Comparison of ENCODE assay signal across 13 cellular contexts in genomic region chr1:35876988-35877387, GRCh38. TPM values are rescaled to one million over a fixed set of nuclear protein-coding genes. Genes with fewer than 3 reads are reported as not detected.
A peak's percentile ranks its signal among the peaks of the same experiment; 100 is the strongest.
DNase-seq lines count a peak whose midpoint lies in the region; TF ChIP-seq lines count a peak whose summit lies in the region.
"Had no signal": no experiment of that assay in that cellular context is flagged by ENCODE, and none has a peak within 500 bp of the region (broad histone marks: within the 10 kb centered on the region; RNA-seq: fewer than 3 reads in every experiment).

No MANE protein-coding gene starts in this region.

- POLR2A ChIA-PET in OCI-LY7 (lab: Charles Lee), result no interaction called here
- POLR2A ChIA-PET in CD4-positive, alpha-beta memory T cell (lab: Charles Lee; ENCODE audit: partially characterized antibody), result no interaction called here

- no peaks in the 10 kb centered on the region for H3K36me3 Mint-ChIP-seq in CD4-positive, alpha-beta memory T cell
- H3K36me3 Mint-ChIP-seq: activated naive CD8-positive, alpha-beta T cell treated with anti-CD3 and anti-CD28 coated beads, Interleukin-2, amount 10 ng/mL, durations not matched to agents 7 days and 5 days had no signal

- no peaks in the 10 kb centered on the region for H3K9me2 ChIP-seq in OCI-LY7 (ENCODE audit: insufficient read depth, low read length)

- H4K8ac ChIP-seq in mesendoderm (ENCODE audit: low read depth, low read length), result no peak overlapping the region

- H3K56ac ChIP-seq in mesendoderm (ENCODE audit: low read length), result no peak overlapping the region

- H4K20me1 ChIP-seq in OCI-LY7 (ENCODE audit: insufficient read depth, low read length), result no peaks in the 10 kb centered on the region

- no peak overlapping the region for H3K4me3 Mint-ChIP-seq in CD4-positive, alpha-beta memory T cell
- H3K4me3 Mint-ChIP-seq: activated naive CD8-positive, alpha-beta T cell treated with anti-CD3 and anti-CD28 coated beads, Interleukin-2, amount 10 ng/mL, durations not matched to agents 7 days and 5 days; CD4-positive, alpha-beta T cell; dendritic cell treated with granulocyte-macrophage colony-stimulating factor and Interleukin-4, amounts not matched to agents 40 ng/mL and 50 ng/mL, for 4 days had no signal

- no peaks in the 10 kb centered on the region for H3K79me1 ChIP-seq in mesendoderm (ENCODE audit: low read length)

- CTCF ChIA-PET in OCI-LY7 (lab: Charles Lee; ENCODE audit: unreplicated experiment), result no interaction called here
- CTCF ChIA-PET in CD4-positive, alpha-beta memory T cell (lab: Charles Lee; ENCODE audit: partially characterized antibody), result no interaction called here

- H3K4me1 Mint-ChIP-seq in CD4-positive, alpha-beta memory T cell, result peaks cover 2 to 4% (median 4%) of the 10 kb centered on the region in 4 donors

- H3K79me2 ChIP-seq in OCI-LY7 (ENCODE audit: insufficient read depth, low read depth, low read length) (no peaks in the 10 kb centered on the region), mesendoderm (ENCODE audit: control insufficient read depth, insufficient read depth, low read length) (no peaks in the 10 kb centered on the region)

- H2BK120ac ChIP-seq in mesendoderm (ENCODE audit: low read depth, low read length), result no peak overlapping the region

- H3K9me3 ChIP-seq in OCI-LY7 (ENCODE audit: low read length), result no peaks in the 10 kb centered on the region
- no peaks in the 10 kb centered on the region for H3K9me3 ChIP-seq in Peyer's patch
- H3K9me3 ChIP-seq in CD4-positive, alpha-beta memory T cell (ENCODE audit: control insufficient read depth in 1 of 2, low read length in 2 of 2), result no peaks in the 10 kb centered on the region
- H3K9me3 ChIP-seq: neutrophil had no signal

- no peak overlapping the region for H2AFZ ChIP-seq in OCI-LY7 (ENCODE audit: low read length)
- H2AFZ ChIP-seq: PC-9 had no signal

- no peaks in the 10 kb centered on the region for H3K9me3 Mint-ChIP-seq in CD4-positive, alpha-beta memory T cell
- H3K9me3 Mint-ChIP-seq: activated naive CD8-positive, alpha-beta T cell treated with anti-CD3 and anti-CD28 coated beads, Interleukin-2, amount 10 ng/mL, durations not matched to agents 7 days and 5 days; CD4-positive, alpha-beta T cell; dendritic cell treated with granulocyte-macrophage colony-stimulating factor and Interleukin-4, amounts not matched to agents 40 ng/mL and 50 ng/mL, for 4 days had no signal

- H3K9ac ChIP-seq in mesendoderm (ENCODE audit: low read length), result no peak overlapping the region

- no peak overlapping the region for H3K18ac ChIP-seq in mesendoderm (ENCODE audit: low read length)

- H3K27me3 Mint-ChIP-seq in CD4-positive, alpha-beta memory T cell, result peaks cover under 1 to 3% of the 10 kb centered on the region in 2 donors
- H3K27me3 Mint-ChIP-seq: CD4-positive, alpha-beta T cell; dendritic cell treated with granulocyte-macrophage colony-stimulating factor and Interleukin-4, amounts not matched to agents 40 ng/mL and 50 ng/mL, for 4 days had no signal

- intact Hi-C loops in OCI-LY7 (cut with micrococcal nuclease; ENCODE audit: unreplicated experiment), result no loop called here
- intact Hi-C loops in CD4-positive, alpha-beta memory T cell (cut with micrococcal nuclease), result no loop called here

- no peak overlapping the region for H4K5ac ChIP-seq in mesendoderm (ENCODE audit: low read length)

- no CpG with 5 or more reads among the region's 5 CpGs for WGBS in mesendoderm (ENCODE audit: extremely low coverage, insufficient coverage, low lambda C conversion rate)

- H3K23ac ChIP-seq in mesendoderm (ENCODE audit: low read length), result no peak overlapping the region

- H2AK5ac ChIP-seq in mesendoderm (ENCODE audit: low read length), result no peak overlapping the region

- no peak overlapping the region for H3K4me2 ChIP-seq in OCI-LY7 (ENCODE audit: low read length)
- H3K4me2 ChIP-seq in mesendoderm (ENCODE audit: low read length), result no peak overlapping the region
- H3K4me2 ChIP-seq: PC-9 had no signal

- H3K4me1 ChIP-seq in OCI-LY7 (ENCODE audit: insufficient read depth, low read length, poor library complexity, severe bottlenecking) (no peaks in the 10 kb centered on the region), mesendoderm (ENCODE audit: control insufficient read depth, low read depth, low read length) (no peaks in the 10 kb centered on the region), Peyer's patch (peaks cover 0 to 6% (median 0%) of the 10 kb centered on the region in 4 donors)
- H3K4me1 ChIP-seq in CD4-positive, alpha-beta memory T cell (ENCODE audit: insufficient read depth, low read length), result no peaks in the 10 kb centered on the region

- H3K4me3 ChIP-seq in OCI-LY7 (ENCODE audit: low read depth, low read length, poor library complexity, severe bottlenecking), result no peak overlapping the region
- no peak overlapping the region for H3K4me3 ChIP-seq in mesendoderm (ENCODE audit: low read length)
- H3K4me3 ChIP-seq in Peyer's patch, result no peak overlapping the region
- no peak overlapping the region for H3K4me3 ChIP-seq in CD4-positive, alpha-beta memory T cell (ENCODE audit: low read length in 2 of 2)
- H3K4me3 ChIP-seq: PC-9 had no signal

- H2BK15ac ChIP-seq in mesendoderm (replicated peaks; ENCODE audit: low read depth), result no peak overlapping the region

- H2BK5ac ChIP-seq in mesendoderm (ENCODE audit: low read length), result no peak overlapping the region

- no peak overlapping the region for H3K27ac Mint-ChIP-seq in CD4-positive, alpha-beta memory T cell
- H3K27ac Mint-ChIP-seq: activated naive CD8-positive, alpha-beta T cell treated with anti-CD3 and anti-CD28 coated beads, Interleukin-2, amount 10 ng/mL, durations not matched to agents 7 days and 5 days; CD4-positive, alpha-beta T cell; dendritic cell treated with granulocyte-macrophage colony-stimulating factor and Interleukin-4, amounts not matched to agents 40 ng/mL and 50 ng/mL, for 4 days had no signal

- H3K27me3 ChIP-seq in mesendoderm (ENCODE audit: insufficient read depth, low read length, poor library complexity), result no peaks in the 10 kb centered on the region
- H3K27me3 ChIP-seq in Peyer's patch, result no peaks in the 10 kb centered on the region
- H3K27me3 ChIP-seq in CD4-positive, alpha-beta memory T cell (ENCODE audit: insufficient read depth, low read length), result no peaks in the 10 kb centered on the region
- H3K27me3 ChIP-seq: neutrophil had no signal

- TF ChIP-seq CTCF in GM20000 (IDR thresholded peaks at IDR 0.05; ENCODE audit: extremely low read depth, missing control alignments) (no peak), OCI-LY7 (conservative IDR thresholded peaks at IDR 0.05; ENCODE audit: low read length) (no peak), Peyer's patch (IDR thresholded peaks at IDR 0.05) (no peak)

- no peak overlapping the region for H3K4ac ChIP-seq in mesendoderm (ENCODE audit: low read depth, low read length)

- no peak for TF ChIP-seq POLR2A in Peyer's patch (IDR thresholded peaks at IDR 0.05)

- H3K27ac ChIP-seq in OCI-LY7 (ENCODE audit: low read depth, low read length, poor library complexity, severe bottlenecking), result no peak overlapping the region
- no peak overlapping the region for H3K27ac ChIP-seq in mesendoderm (ENCODE audit: low read depth, low read length)
- no peak overlapping the region for H3K27ac ChIP-seq in Peyer's patch
- no peak overlapping the region for H3K27ac ChIP-seq in CD4-positive, alpha-beta memory T cell (ENCODE audit: low read depth, low read length)
- H3K27ac ChIP-seq: neutrophil, PC-9 had no signal

- peak; percentile 34 for DNase-seq in GM20000 (ENCODE audit: low spot score)
- DNase-seq in OCI-LY7 (ENCODE audit: low spot score), result peak; percentile 20
- DNase-seq in dermis blood vessel endothelial cell, result peak; percentile 45
- peak; percentile 57 for DNase-seq in mesendoderm
- DNase-seq in Peyer's patch, result no peak
- no peak for DNase-seq in hepatic stellate cell (ENCODE audit: low spot score)
- no peak for DNase-seq in CD4-positive, alpha-beta memory T cell
- DNase-seq: activated naive CD8-positive, alpha-beta T cell treated with anti-CD3 and anti-CD28 coated beads, Interleukin-2, amount 10 ng/mL, durations not matched to agents 7 days and 5 days; CD4-positive, alpha-beta T cell; left ventricle myocardium superior had no signal

- no TSS peak for BruUV-seq in OCI-LY7 (replicated peaks; lab: Mats Ljungman, UMichigan)

- no peaks in the 10 kb centered on the region for H3K36me3 ChIP-seq in OCI-LY7 (ENCODE audit: insufficient read depth, low read length)
- H3K36me3 ChIP-seq in mesendoderm (ENCODE audit: control insufficient read depth, insufficient read depth, low read length), result no peaks in the 10 kb centered on the region
- no peaks in the 10 kb centered on the region for H3K36me3 ChIP-seq in Peyer's patch
- no peaks in the 10 kb centered on the region for H3K36me3 ChIP-seq in CD4-positive, alpha-beta memory T cell (ENCODE audit: insufficient read depth, low read length)
- H3K36me3 ChIP-seq: neutrophil had no signal

RNA-seq across cellular contexts. Expression of gene AGO1, which starts 6.0 kb away (rescaled TPM):
- total RNA-seq in OCI-LY7 (2014; rRNA removed; shearing (Covaris generic)), result 5.8 and 8.1 TPM in 2 replicates
- total RNA-seq in OCI-LY7 (2022) (20.6 and 20.9 TPM in 2 replicates), dermis blood vessel endothelial cell (9.7 and 29.3 TPM in 2 replicates), Peyer's patch (10 to 100 TPM; 27.0 to 39.7 (median 31.7) TPM)
- 24.9 TPM for polyA plus RNA-seq in mesendoderm (2013, experiment 1 of 2)
- 24.4 TPM for polyA plus RNA-seq in mesendoderm (2013, experiment 2 of 2)
- total RNA-seq in CD4-positive, alpha-beta memory T cell, result 10 to 100 TPM; 26.5 to 27.3 TPM
- polyA plus RNA-seq in CD4-positive, alpha-beta memory T cell, result 1 to 10 TPM; 7.4 to 9.0 TPM

RNA-seq across cellular contexts. Expression of gene AGO3, which starts 53.9 kb away (rescaled TPM):
- total RNA-seq in OCI-LY7 (2014; rRNA removed; shearing (Covaris generic)), result 22.5 and 25.1 TPM in 2 replicates
- total RNA-seq in OCI-LY7 (2022) (38.4 and 42.0 TPM in 2 replicates), dermis blood vessel endothelial cell (20.8 and 21.8 TPM in 2 replicates), Peyer's patch (10 to 100 TPM; 12.1 to 33.0 (median 18.6) TPM)
- polyA plus RNA-seq in mesendoderm (2013, experiment 1 of 2), result 11.5 TPM
- 10.2 TPM for polyA plus RNA-seq in mesendoderm (2013, experiment 2 of 2)
- total RNA-seq in CD4-positive, alpha-beta memory T cell, result 10 to 100 TPM; 45.6 to 47.3 TPM
- 10 to 100 TPM; 11.2 to 13.4 TPM for polyA plus RNA-seq in CD4-positive, alpha-beta memory T cell

Comparison
In these comparisons a context has a peak if more than half of its experiments do, and no peak if none do; other contexts are left out.
1. DNase-seq: peak in GM20000 (single experiment), OCI-LY7 (single experiment), dermis blood vessel endothelial cell (single experiment) and mesendoderm (single experiment); none in Peyer's patch (0 of 3), hepatic stellate cell (single experiment) and CD4-positive, alpha-beta memory T cell (0 of 5).